ENCODE assay signal across 22 cellular contexts in genomic region chr6:33963351-33963750, GRCh38.
DNase-seq lines count a peak whose midpoint lies in the region; ATAC-seq and TF ChIP-seq lines count a peak whose summit lies in the region.
"Had no signal": no experiment of that assay in that cellular context is flagged by ENCODE, and none has a peak within 500 bp of the region (broad histone marks: within the 10 kb centered on the region; RNA-seq: fewer than 3 reads in every experiment).

No MANE protein-coding gene starts in this region.

- intact Hi-C loops in cardiac septum (cut with DNase I) (no loop called here), right cardiac atrium (cut with DNase I) (no loop called here), sigmoid colon (cut with DNase I) (no loop called here)

- no peaks in the 10 kb centered on the region for H3K27me3 ChIP-seq in right cardiac atrium (ENCODE audit: control insufficient read depth, insufficient read depth)
- peaks cover 0 to 10% (median 3%) of the 10 kb centered on the region in 3 donors for H3K27me3 ChIP-seq in sigmoid colon

- no peak for TF ChIP-seq CTCF in sigmoid colon (IDR thresholded peaks at IDR 0.05)

- H3K36me3 ChIP-seq in sigmoid colon, result no peaks in the 10 kb centered on the region
- H3K36me3 ChIP-seq: HAP-1 had no signal

- 90% methylated on average over 6 of the region's 6 CpGs for WGBS in right cardiac atrium
- WGBS in sigmoid colon, 2 donors, result 94 to 97% methylated on average over 6 of the region's 6 CpGs

- no peaks in the 10 kb centered on the region for H3K9me3 ChIP-seq in right cardiac atrium (ENCODE audit: control insufficient read depth, low read length)
- H3K9me3 ChIP-seq in sigmoid colon, result peaks cover 0 to 2% (median 0%) of the 10 kb centered on the region in 4 donors
- H3K9me3 ChIP-seq: HAP-1 had no signal

- TF ChIP-seq EP300 in sigmoid colon (IDR thresholded peaks at IDR 0.05), result no peak

- no peak for TF ChIP-seq POLR2A in sigmoid colon (IDR thresholded peaks at IDR 0.05)

- H3K27ac ChIP-seq in right cardiac atrium (ENCODE audit: low read length), result no peak overlapping the region
- H3K27ac ChIP-seq in sigmoid colon, result no peak overlapping the region
- H3K27ac ChIP-seq: GM23248 had no signal

- peak; percentile 54 for DNase-seq in cardiac septum (ENCODE audit: low spot score)
- no peak for DNase-seq in right cardiac atrium
- peak; percentile 80 for DNase-seq in mesenteric fat pad (ENCODE audit: low spot score)
- DNase-seq in sigmoid colon, result peak; percentile 35
- DNase-seq in NCI-H2107 treated with DMSO at 0.1 percent for 48 hours (lab: John Stamatoyannopoulos, UW; ENCODE audit: unreplicated experiment), result no peak
- no peak for DNase-seq in A172 (ENCODE audit: low spot score)
- DNase-seq: C1 segment of cervical spinal cord; CD4-positive, alpha-beta memory T cell; COR-L47; GM23248; HFFc6; Kasumi-1; NCI-H1105; NCI-H1436 treated with DMSO at 0.1 percent for 48 hours; NCI-H1930; NCI-H446 treated with DMSO at 0.1 percent for 48 hours; NCI-H526; RPMI8226; SHP77 had no signal

- no peak overlapping the region for H3K4me3 ChIP-seq in right cardiac atrium (ENCODE audit: low read length)
- H3K4me3 ChIP-seq in sigmoid colon, result no peak overlapping the region
- H3K4me3 ChIP-seq: GM23248, HAP-1, K562 had no signal

- no peaks in the 10 kb centered on the region for H3K4me1 ChIP-seq in right cardiac atrium (ENCODE audit: control insufficient read depth, insufficient read depth, low read length)
- H3K4me1 ChIP-seq in sigmoid colon, result peaks cover 0 to 10% (median 8%) of the 10 kb centered on the region in 4 donors

- ATAC-seq in right cardiac atrium (no peak), GM18502 (IDR thresholded peaks at IDR 0.05; ENCODE audit: poor library complexity, unreplicated experiment) (no peak)
- ATAC-seq: K562 had no signal

Comparison
In these comparisons a context has a peak if more than half of its experiments do, and no peak if none do; other contexts are left out.
1. DNase-seq: peak in cardiac septum (single experiment), mesenteric fat pad (single experiment) and sigmoid colon (single experiment); none in right cardiac atrium (0 of 3), NCI-H2107 treated with DMSO at 0.1 percent for 48 hours (single experiment) and A172 (single experiment).